1 cellular context compared by ENCODE assay signal in the genomic region with DNA sequence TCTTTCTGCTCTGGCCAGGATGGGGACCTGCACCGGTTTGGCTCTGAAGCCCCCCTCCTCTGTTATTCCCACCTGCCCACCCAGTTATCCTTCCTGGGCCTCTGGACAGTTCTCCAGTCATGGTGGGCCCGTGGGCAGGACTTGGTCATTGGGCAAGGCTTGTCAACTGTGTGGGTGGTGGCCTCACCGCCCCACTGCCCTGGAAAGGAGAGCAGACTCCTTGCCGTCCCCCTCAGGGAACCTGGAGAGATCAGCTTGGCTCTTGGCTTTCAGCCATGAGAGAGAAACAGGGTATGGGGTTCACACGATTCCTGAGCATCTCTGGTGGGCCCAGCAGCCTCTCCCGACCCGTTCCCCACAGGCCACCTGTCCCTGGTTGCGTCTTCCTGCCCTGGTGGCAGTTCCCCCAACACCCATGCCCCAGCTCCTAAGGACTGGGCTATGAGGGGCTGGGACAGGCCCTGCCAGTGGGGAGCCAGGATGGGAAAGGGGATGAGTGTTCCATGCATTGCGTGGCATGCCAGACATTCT.
TF ChIP-seq lines count a peak whose summit lies in the region.

No MANE protein-coding gene starts in this region.

TF ChIP-seq in SK-N-SH treated with all-trans-retinoic acid at 6 μM for 48 hours, 23 proteins besides CTCF, POLR2A, EP300 and RAD21 (continued from another document):
- TF ChIP-seq, protein P1, sequence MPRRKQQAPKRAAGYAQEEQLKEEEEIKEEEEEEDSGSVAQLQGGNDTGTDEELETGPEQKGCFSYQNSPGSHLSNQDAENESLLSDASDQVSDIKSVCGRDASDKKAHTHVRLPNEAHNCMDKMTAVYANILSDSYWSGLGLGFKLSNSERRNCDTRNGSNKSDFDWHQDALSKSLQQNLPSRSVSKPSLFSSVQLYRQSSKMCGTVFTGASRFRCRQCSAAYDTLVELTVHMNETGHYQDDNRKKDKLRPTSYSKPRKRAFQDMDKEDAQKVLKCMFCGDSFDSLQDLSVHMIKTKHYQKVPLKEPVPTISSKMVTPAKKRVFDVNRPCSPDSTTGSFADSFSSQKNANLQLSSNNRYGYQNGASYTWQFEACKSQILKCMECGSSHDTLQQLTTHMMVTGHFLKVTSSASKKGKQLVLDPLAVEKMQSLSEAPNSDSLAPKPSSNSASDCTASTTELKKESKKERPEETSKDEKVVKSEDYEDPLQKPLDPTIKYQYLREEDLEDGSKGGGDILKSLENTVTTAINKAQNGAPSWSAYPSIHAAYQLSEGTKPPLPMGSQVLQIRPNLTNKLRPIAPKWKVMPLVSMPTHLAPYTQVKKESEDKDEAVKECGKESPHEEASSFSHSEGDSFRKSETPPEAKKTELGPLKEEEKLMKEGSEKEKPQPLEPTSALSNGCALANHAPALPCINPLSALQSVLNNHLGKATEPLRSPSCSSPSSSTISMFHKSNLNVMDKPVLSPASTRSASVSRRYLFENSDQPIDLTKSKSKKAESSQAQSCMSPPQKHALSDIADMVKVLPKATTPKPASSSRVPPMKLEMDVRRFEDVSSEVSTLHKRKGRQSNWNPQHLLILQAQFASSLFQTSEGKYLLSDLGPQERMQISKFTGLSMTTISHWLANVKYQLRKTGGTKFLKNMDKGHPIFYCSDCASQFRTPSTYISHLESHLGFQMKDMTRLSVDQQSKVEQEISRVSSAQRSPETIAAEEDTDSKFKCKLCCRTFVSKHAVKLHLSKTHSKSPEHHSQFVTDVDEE (CRISPR knock-in tag; IDR thresholded peaks at IDR 0.05), result no peak
